ENCODE assay signal across 30 cellular contexts in genomic region chr17:10775740-10776333, GRCh38. TPM values are rescaled to one million over a fixed set of nuclear protein-coding genes. Genes with fewer than 3 reads are reported as not detected.
"Had no signal": no experiment of that assay in that cellular context is flagged by ENCODE, and none has a peak within 500 bp of the region (broad histone marks: within the 10 kb centered on the region; RNA-seq: fewer than 3 reads in every experiment).

No MANE protein-coding gene starts in this region.

- H3K27ac ChIP-seq: body of pancreas, coronary artery, dorsolateral prefrontal cortex, gastrocnemius medialis, left ventricle myocardium inferior, parathyroid adenoma, psoas muscle, upper lobe of right lung had no signal

- H3K27me3 ChIP-seq: body of pancreas, dorsolateral prefrontal cortex, gastrocnemius medialis, thyroid gland, upper lobe of right lung had no signal

- DNase-seq: activated CD4-positive, alpha-beta T cell treated with anti-CD3 and anti-CD28 coated beads for 4 hours; activated CD4-positive, alpha-beta T cell treated with anti-CD3 and anti-CD28 coated beads, Interleukin-2, amount 50 U/mL, for 4 hours; activated CD4-positive, CD25-positive, alpha-beta regulatory T cell; activated naive CD4-positive, alpha-beta T cell; activated T-cell treated with anti-CD3 and anti-CD28 coated beads for 4 hours; activated T-cell treated with anti-CD3 and anti-CD28 coated beads, Interleukin-2, amount 50 U/mL, for 72 hours; anterior cingulate cortex; body of pancreas; dorsolateral prefrontal cortex; effector memory CD8-positive, alpha-beta T cell; erythroblast; gastrocnemius medialis; hippocampal formation; kidney glomerular epithelial cell; left ventricle myocardium inferior; naive B cell; nephron progenitor cell; nucleus accumbens; psoas muscle; stimulated activated CD4-positive, alpha-beta T cell treated with anti-CD3 and anti-CD28 coated beads, Interleukin-12 subunit alpha, Interleukin-12 subunit beta, amount 100 ng/mL, for 4 hours; stimulated activated CD4-positive, alpha-beta T cell treated with anti-CD3 and anti-CD28 coated beads, Interleukin-4, amount 100 ng/mL, for 1 hour; substantia nigra; T-helper 1 cell; upper lobe of right lung had no signal

- ATAC-seq: activated naive CD4-positive, alpha-beta T cell treated with anti-CD3 and anti-CD28 coated beads, Interleukin-2, amount 50 U/mL, for 72 hours; activated T-cell treated with anti-CD3 and anti-CD28 coated beads, Interleukin-2, amount 50 U/mL, for 72 hours; body of pancreas; effector memory CD8-positive, alpha-beta T cell; gastrocnemius medialis; psoas muscle; upper lobe of right lung had no signal

- H2AFZ ChIP-seq: parathyroid adenoma had no signal

- H3K36me3 ChIP-seq: gastrocnemius medialis, left ventricle myocardium inferior, thyroid gland, upper lobe of right lung had no signal

- H3K79me2 ChIP-seq: parathyroid adenoma had no signal

- H3K4me1 ChIP-seq: body of pancreas, left ventricle myocardium inferior, parathyroid adenoma, psoas muscle, upper lobe of right lung had no signal

- H3K9me3 ChIP-seq: body of pancreas, gastrocnemius medialis, psoas muscle, thyroid gland, upper lobe of right lung had no signal

- H3K4me3 ChIP-seq: body of pancreas, coronary artery, dorsolateral prefrontal cortex, gastrocnemius medialis, left ventricle myocardium inferior, psoas muscle, thyroid gland, upper lobe of right lung had no signal

- H3K9ac ChIP-seq: parathyroid adenoma had no signal

RNA-seq across cellular contexts. Expression of gene TMEM238L, which starts 28.1 kb away (rescaled TPM):
- total RNA-seq: activated naive CD4-positive, alpha-beta T cell treated with anti-CD3 and anti-CD28 coated beads, Interleukin-2, amount 50 U/mL, for 72 hours; activated T-cell treated with anti-CD3 and anti-CD28 coated beads, Interleukin-2, amount 50 U/mL, for 72 hours; body of pancreas; left ventricle myocardium inferior; lung microvascular endothelial cell; mesenteric fat pad; psoas muscle; thyroid gland; upper lobe of right lung had no signal
